ENCODE assay signal across 8 cellular contexts in genomic region chr3:179653106-179653776, GRCh38. TPM values are rescaled to one million over a fixed set of nuclear protein-coding genes. Genes with fewer than 3 reads are reported as not detected.
A peak's percentile ranks its signal among the peaks of the same experiment; 100 is the strongest.
DNase-seq lines count a peak whose midpoint lies in the region; ATAC-seq, FAIRE-seq and TF ChIP-seq lines count a peak whose summit lies in the region.

No MANE protein-coding gene starts in this region.

- H3K27ac ChIP-seq in OCI-LY3 (ENCODE audit: low read length) (peak overlapping the region; percentile 87), muscle layer of duodenum (ENCODE audit: low read length) (peak overlapping the region; percentile 45)

- no peaks in the 10 kb centered on the region for H3K27me3 Mint-ChIP-seq in activated T-cell treated with anti-CD3 and anti-CD28 coated beads, Interleukin-2, amount 50 U/mL, for 4 hours (ENCODE audit: low read depth)

- H4K20me1 ChIP-seq in OCI-LY3 (ENCODE audit: insufficient read depth, low read length): peaks cover 20% of the 10 kb centered on the region

- H3K9me3 ChIP-seq in OCI-LY3 (ENCODE audit: insufficient read depth, low read length) (no peaks in the 10 kb centered on the region), muscle layer of duodenum (ENCODE audit: control insufficient read depth in 1 of 2, low read length in 2 of 2) (no peaks in the 10 kb centered on the region)

- H3K4me3 ChIP-seq in OCI-LY3 (ENCODE audit: low read length): peak overlapping the region; percentile 88
- H3K4me3 ChIP-seq in muscle layer of duodenum (ENCODE audit: low read depth in 1 of 2, low read length in 2 of 2): peak overlapping the region; percentile 69 to 89

- H3K79me2 ChIP-seq in OCI-LY3 (ENCODE audit: low read length): peaks cover 51% of the 10 kb centered on the region

- H3K4me2 ChIP-seq in OCI-LY3 (ENCODE audit: low read length): peak overlapping the region; percentile 75

- H3K4me1 Mint-ChIP-seq in activated T-cell treated with anti-CD3 and anti-CD28 coated beads, Interleukin-2, amount 50 U/mL, for 4 hours (ENCODE audit: low read depth): peaks cover 25% of the 10 kb centered on the region

- DNase-seq in DMS 273 treated with DMSO at 0.1 percent for 48 hours (lab: John Stamatoyannopoulos, UW) (peak; percentile 50), HTR-8/SVneo (ENCODE audit: insufficient read length, low spot score) (peak; percentile 43)
- peak; percentile 58 for DNase-seq in activated T-cell treated with anti-CD3 and anti-CD28 coated beads, Interleukin-2, amount 50 U/mL, for 4 hours
- peak; percentile 26 to 45 for DNase-seq in stimulated activated CD8-positive, alpha-beta memory T cell treated with anti-CD3 and anti-CD28 coated beads, Interleukin-7, amount 100 ng/mL, for 4 hours (ENCODE audit: low read depth in 2 of 2)

- H3K9ac ChIP-seq in OCI-LY3 (ENCODE audit: low read length): peak overlapping the region; percentile 76

- no peaks in the 10 kb centered on the region for H3K9me3 Mint-ChIP-seq in activated T-cell treated with anti-CD3 and anti-CD28 coated beads, Interleukin-2, amount 50 U/mL, for 4 hours

- H3K4me3 Mint-ChIP-seq in activated T-cell treated with anti-CD3 and anti-CD28 coated beads, Interleukin-2, amount 50 U/mL, for 4 hours: peak overlapping the region; percentile 92

- FAIRE-seq in HTR-8/SVneo (lab: Jason Lieb, UNC): no peak

- peaks cover 24% of the 10 kb centered on the region for H3K4me1 ChIP-seq in OCI-LY3 (ENCODE audit: low read length)
- peaks cover 0 to 5% of the 10 kb centered on the region in 2 donors for H3K4me1 ChIP-seq in muscle layer of duodenum (ENCODE audit: control insufficient read depth in 1 of 2, insufficient read depth in 2 of 2, low read length in 2 of 2)

- ATAC-seq in GM21390 (IDR thresholded peaks at IDR 0.05; ENCODE audit: unreplicated experiment) (peak; percentile 61), esophagus mucosa (peak; percentile 82)
- peak; percentile 69 to 77 for ATAC-seq in activated T-cell treated with anti-CD3 and anti-CD28 coated beads, Interleukin-2, amount 50 U/mL, for 4 hours

- H3K36me3 ChIP-seq in OCI-LY3 (replicated peaks; ENCODE audit: low read depth, low read length) (peaks cover 9% of the 10 kb centered on the region), muscle layer of duodenum (ENCODE audit: control insufficient read depth in 1 of 2, insufficient read depth in 2 of 2, low read length in 2 of 2) (no peaks in the 10 kb centered on the region)

- peak overlapping the region; percentile 76; the same call in 1 of the 2 replicates for H2AFZ ChIP-seq in OCI-LY3 (ENCODE audit: low read depth, low read length)

- peaks cover 7% of the 10 kb centered on the region for H3K36me3 Mint-ChIP-seq in activated T-cell treated with anti-CD3 and anti-CD28 coated beads, Interleukin-2, amount 50 U/mL, for 4 hours (ENCODE audit: insufficient read depth)

- TF ChIP-seq CTCF in OCI-LY3 (IDR thresholded peaks at IDR 0.05; ENCODE audit: low read depth, low read length): no peak

- H3K27me3 ChIP-seq in OCI-LY3 (ENCODE audit: low read depth, low read length) (no peaks in the 10 kb centered on the region), muscle layer of duodenum (ENCODE audit: low read depth, low read length) (no peaks in the 10 kb centered on the region)

RNA-seq across cellular contexts. Expression of gene USP13, which starts 0.4 kb away (rescaled TPM):
- total RNA-seq in activated T-cell treated with anti-CD3 and anti-CD28 coated beads, Interleukin-2, amount 50 U/mL, for 4 hours: 1 to 10 TPM; 6.6 to 9.7 (median 9.1) TPM
- 3.3 TPM for total RNA-seq in esophagus mucosa

RNA-seq across cellular contexts. Expression of gene NDUFB5, which starts 48.6 kb away (rescaled TPM):
- total RNA-seq in activated T-cell treated with anti-CD3 and anti-CD28 coated beads, Interleukin-2, amount 50 U/mL, for 4 hours: 10 to 100 TPM; 76.3 to 77.9 (median 77.3) TPM
- 98.9 TPM for total RNA-seq in esophagus mucosa

RNA-seq across cellular contexts. Expression of gene MRPL47, which starts 48.8 kb away (rescaled TPM):
- 10 to 100 TPM; 77.2 to 86.9 (median 82.6) TPM for total RNA-seq in activated T-cell treated with anti-CD3 and anti-CD28 coated beads, Interleukin-2, amount 50 U/mL, for 4 hours
- total RNA-seq in esophagus mucosa: 23.6 TPM

Comparison
In these comparisons a context has a peak if more than half of its experiments do, and no peak if none do; other contexts are left out.
1. Peak in every context shown above with its lines: DNase-seq, ATAC-seq, H3K4me3 ChIP-seq and H3K27ac ChIP-seq.